Comparison of ENCODE assay signal across 6 cellular contexts in genomic region chr6:99887066-99887465, GRCh38.
"Had no signal": no experiment of that assay in that cellular context is flagged by ENCODE, and none has a peak within 500 bp of the region (broad histone marks: within the 10 kb centered on the region; RNA-seq: fewer than 3 reads in every experiment).

No MANE protein-coding gene starts in this region.

- H3K4me3 Mint-ChIP-seq: IgD-negative memory B cell had no signal

- ATAC-seq: HepG2, K562 had no signal

- DNase-seq: IMR-90, KBM-7 had no signal

- H3K4me3 ChIP-seq: K562 had no signal

- H3K27ac Mint-ChIP-seq: IgD-negative memory B cell had no signal

- H3K36me3 Mint-ChIP-seq: IgD-negative memory B cell had no signal

- H3K4me1 Mint-ChIP-seq: IgD-negative memory B cell had no signal

- H3K27ac ChIP-seq: HL-60 had no signal

- H3K9me3 Mint-ChIP-seq: IgD-negative memory B cell had no signal
